ENCODE assay signal across 7 cellular contexts in genomic region chr21:37642493-37642892, GRCh38.
DNase-seq lines count a peak whose midpoint lies in the region; ATAC-seq, FAIRE-seq and TF ChIP-seq lines count a peak whose summit lies in the region.

No MANE protein-coding gene starts in this region.

- H3K4me3 ChIP-seq in neural progenitor cell, result no peak overlapping the region

- no peaks in the 10 kb centered on the region for H3K36me3 Mint-ChIP-seq in activated T-cell treated with anti-CD3 and anti-CD28 coated beads, Interleukin-2, amount 50 U/mL, for 72 hours (ENCODE audit: insufficient read depth in 2 of 2)
- H3K36me3 Mint-ChIP-seq in neural progenitor cell, result no peaks in the 10 kb centered on the region

- peaks cover 16% of the 10 kb centered on the region for H3K4me1 Mint-ChIP-seq in activated T-cell treated with anti-CD3 and anti-CD28 coated beads, Interleukin-2, amount 50 U/mL, for 72 hours (ENCODE audit: low read depth)
- H3K4me1 Mint-ChIP-seq in neural progenitor cell, result no peaks in the 10 kb centered on the region

- DNase-seq in activated T-cell treated with anti-CD3 and anti-CD28 coated beads, Interleukin-2, amount 50 U/mL, for 72 hours, result peak; percentile 36 to 47
- DNase-seq in neural progenitor cell (ENCODE audit: low spot score) (peak; percentile 78), posterior vena cava (ENCODE audit: low spot score) (no peak), NCI-H187 treated with DMSO at 0.1 percent for 48 hours (lab: John Stamatoyannopoulos, UW) (no peak), GM12892 (ENCODE audit: insufficient read length) (no peak)

- H2AFZ ChIP-seq in neural progenitor cell (replicated peaks), result peak overlapping the region; percentile 96

- no peaks in the 10 kb centered on the region for H4K20me1 ChIP-seq in neural progenitor cell (ENCODE audit: low read depth)

- TF ChIP-seq CTCF in GM12873 (IDR thresholded peaks at IDR 0.05; ENCODE audit: insufficient read depth, low read depth, low read length, missing control alignments), result peak; percentile 49
- TF ChIP-seq CTCF in LNCAP (IDR thresholded peaks at IDR 0.05), result peak; percentile 49
- peak; percentile 69 for TF ChIP-seq CTCF in neural progenitor cell (IDR thresholded peaks at IDR 0.05)

- H3F3A ChIP-seq in neural progenitor cell (ENCODE audit: low read depth), result no peaks in the 10 kb centered on the region

- H3K27me3 ChIP-seq in neural progenitor cell, result no peaks in the 10 kb centered on the region

- ATAC-seq in activated T-cell treated with anti-CD3 and anti-CD28 coated beads, Interleukin-2, amount 50 U/mL, for 72 hours (replicated peaks in 1 of 2), result peak; percentile 69 to 77

- H3K9me3 ChIP-seq in neural progenitor cell (ENCODE audit: low read depth), result no peaks in the 10 kb centered on the region

- H3K27ac ChIP-seq in neural progenitor cell, result no peak overlapping the region

- H3K4me3 Mint-ChIP-seq in activated T-cell treated with anti-CD3 and anti-CD28 coated beads, Interleukin-2, amount 50 U/mL, for 72 hours, result no peak overlapping the region
- no peak overlapping the region for H3K4me3 Mint-ChIP-seq in neural progenitor cell

- intact Hi-C loops in posterior vena cava (cut with DNase I), result no loop called here

- H3K27me3 Mint-ChIP-seq in activated T-cell treated with anti-CD3 and anti-CD28 coated beads, Interleukin-2, amount 50 U/mL, for 72 hours (ENCODE audit: low read depth), result peaks cover 55% of the 10 kb centered on the region
- H3K27me3 Mint-ChIP-seq in neural progenitor cell (ENCODE audit: insufficient read depth, low read depth), result peaks cover 2% of the 10 kb centered on the region

- H3K9me3 Mint-ChIP-seq in activated T-cell treated with anti-CD3 and anti-CD28 coated beads, Interleukin-2, amount 50 U/mL, for 72 hours, result no peaks in the 10 kb centered on the region
- H3K9me3 Mint-ChIP-seq in neural progenitor cell, result no peaks in the 10 kb centered on the region

- no peak overlapping the region for H3K4me2 ChIP-seq in neural progenitor cell

- H3K9ac ChIP-seq in neural progenitor cell, result no peak overlapping the region

- FAIRE-seq in GM12892 (lab: Jason Lieb, UNC), result no peak

- TF ChIP-seq POLR2A in GM12892 (IDR thresholded peaks at IDR 0.05; ENCODE audit: low read depth, low read length), result no peak

- H3K27ac Mint-ChIP-seq in activated T-cell treated with anti-CD3 and anti-CD28 coated beads, Interleukin-2, amount 50 U/mL, for 72 hours, result no peak overlapping the region
- H3K27ac Mint-ChIP-seq in neural progenitor cell, result no peak overlapping the region

- H3K36me3 ChIP-seq in neural progenitor cell, result no peaks in the 10 kb centered on the region

- no peaks in the 10 kb centered on the region for H3K4me1 ChIP-seq in neural progenitor cell

- H3K79me2 ChIP-seq in neural progenitor cell (ENCODE audit: low read depth), result no peaks in the 10 kb centered on the region

Comparison
In these comparisons a context has a peak if more than half of its experiments do, and no peak if none do; other contexts are left out.
1. DNase-seq: peak in activated T-cell treated with anti-CD3 and anti-CD28 coated beads, Interleukin-2, amount 50 U/mL, for 72 hours (2 of 2) and neural progenitor cell (single experiment); none in posterior vena cava (single experiment), NCI-H187 treated with DMSO at 0.1 percent for 48 hours (single experiment) and GM12892 (single experiment).
2. Peak in every context shown above with its lines, with median percentiles within 50 percentile points of each other: CTCF ChIP-seq.